Comparison of ENCODE assay signal across 17 cellular contexts in the genomic region with DNA sequence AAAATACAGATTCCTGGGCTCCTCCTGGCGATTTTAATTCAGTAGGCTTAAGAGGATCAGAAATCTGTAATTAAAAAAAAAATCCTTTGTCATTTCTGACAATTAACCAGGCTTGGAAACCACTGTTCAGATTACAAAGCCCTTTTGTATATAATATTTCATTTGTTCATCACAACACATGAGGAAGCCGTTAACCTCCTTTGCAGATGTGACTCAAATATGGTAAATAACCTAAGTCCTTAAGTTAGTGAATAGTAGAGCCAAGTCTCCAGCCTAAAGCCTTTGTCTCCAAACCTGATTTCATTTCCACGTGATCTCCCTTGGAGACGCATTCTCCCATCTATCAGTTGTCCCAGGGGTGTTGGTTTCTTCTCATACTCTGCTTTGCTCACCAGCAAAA.
DNase-seq lines count a peak whose midpoint lies in the region; ATAC-seq and TF ChIP-seq lines count a peak whose summit lies in the region.
"Had no signal": no experiment of that assay in that cellular context is flagged by ENCODE, and none has a peak within 500 bp of the region (broad histone marks: within the 10 kb centered on the region; RNA-seq: fewer than 3 reads in every experiment).

No MANE protein-coding gene starts in this region.

- POLR2A ChIA-PET in SK-N-SH (lab: Yijun Ruan, JAX) = no interaction called here

- H3K9me2 ChIP-seq in SK-N-SH = no peaks in the 10 kb centered on the region
- H3K9me2 ChIP-seq in MM.1S (replicated peaks; ENCODE audit: insufficient read depth, low read length) = no peaks in the 10 kb centered on the region

- peak overlapping the region; percentile 3 for H3K4ac ChIP-seq in trophoblast cell (ENCODE audit: low read depth, low read length)

- no peaks in the 10 kb centered on the region for H3K9me3 ChIP-seq in SK-N-SH
- no peaks in the 10 kb centered on the region for H3K9me3 ChIP-seq in MM.1S (replicated peaks; ENCODE audit: insufficient read depth, low read length)
- no peaks in the 10 kb centered on the region for H3K9me3 ChIP-seq in trophoblast cell (ENCODE audit: insufficient read depth, low read depth, low read length)
- H3K9me3 ChIP-seq: Caco-2, HAP-1, tibial artery had no signal

- H3K27me3 ChIP-seq in SK-N-SH (ENCODE audit: insufficient read depth) = no peaks in the 10 kb centered on the region
- no peaks in the 10 kb centered on the region for H3K27me3 ChIP-seq in MM.1S (replicated peaks; ENCODE audit: insufficient read depth, low read length)
- H3K27me3 ChIP-seq in trophoblast cell (ENCODE audit: insufficient read depth, low read length) = no peaks in the 10 kb centered on the region

- TF ChIP-seq RAD21 in SK-N-SH (IDR thresholded peaks at IDR 0.05; ENCODE audit: low read length) = no peak

- no peak overlapping the region for H3K4me3 Mint-ChIP-seq in chondrocyte (ENCODE audit: unreplicated experiment)

- no peak overlapping the region for H2AK5ac ChIP-seq in trophoblast cell (ENCODE audit: low read length)

- peak overlapping the region in 1 of 2 experiments; percentile 85; a peak in 1 of 4 replicates for H3K27ac ChIP-seq in SK-N-SH (ENCODE audit: low read depth in 2 of 2, low read length in 1 of 2)
- H3K27ac ChIP-seq in MM.1S (ENCODE audit: low read length) = peak overlapping the region; percentile 34; the same call in 1 of the 2 replicates
- no peak overlapping the region for H3K27ac ChIP-seq in trophoblast cell (ENCODE audit: low read depth, low read length)
- H3K27ac ChIP-seq: tibial artery had no signal

- no peak overlapping the region for H2BK12ac ChIP-seq in trophoblast cell (ENCODE audit: low read length)

- H3K23ac ChIP-seq in trophoblast cell (ENCODE audit: low read length) = no peak overlapping the region

- peaks cover 24% of the 10 kb centered on the region for H3F3A ChIP-seq in SK-N-SH (replicated peaks; ENCODE audit: insufficient read depth)
- H3F3A ChIP-seq in MM.1S (ENCODE audit: insufficient read depth, low read length) = peaks cover 29% of the 10 kb centered on the region

- H3K4me2 ChIP-seq in SK-N-SH = 0 out of 2 replicates have a peak overlapping the region, but pooled peaks have one; percentile 64
- H3K4me2 ChIP-seq in MM.1S (ENCODE audit: low read depth, low read length) = no peak overlapping the region
- no peak overlapping the region for H3K4me2 ChIP-seq in trophoblast cell (ENCODE audit: low read length)

- H3K14ac ChIP-seq in trophoblast cell (ENCODE audit: low read length) = no peak overlapping the region

- CTCF ChIA-PET in SK-N-SH (lab: Yijun Ruan, JAX) = interaction anchor here (0.8 kb wide), 1 partner anchor 11 kb away, joined by 3 read pairs; no protein-coding TSS in a partner anchor

- H3K18ac ChIP-seq in trophoblast cell (ENCODE audit: low read length) = peak overlapping the region; percentile 4

- no peaks in the 10 kb centered on the region for H3K27me3 Mint-ChIP-seq in chondrocyte (ENCODE audit: low read depth)

- H2BK5ac ChIP-seq in trophoblast cell (ENCODE audit: low read depth, low read length, poor library complexity) = no peak overlapping the region

- ATAC-seq in SK-N-SH treated with all-trans-retinoic acid at 6 μM for 48 hours (no peak), GM19467 (IDR thresholded peaks at IDR 0.05; ENCODE audit: unreplicated experiment) (no peak), GM18502 (IDR thresholded peaks at IDR 0.05; ENCODE audit: poor library complexity, unreplicated experiment) (no peak)
- ATAC-seq: right cardiac atrium had no signal

- H3K36me3 ChIP-seq in SK-N-SH (replicated peaks in 1 of 2; ENCODE audit: control insufficient read depth in 1 of 2, insufficient read depth in 2 of 2, low read length in 1 of 2) = no peaks in the 10 kb centered on the region
- no peaks in the 10 kb centered on the region for H3K36me3 ChIP-seq in MM.1S (replicated peaks; ENCODE audit: insufficient read depth, low read length)
- no peaks in the 10 kb centered on the region for H3K36me3 ChIP-seq in trophoblast cell (ENCODE audit: control insufficient read depth in 1 of 2, insufficient read depth in 2 of 2, low read length in 2 of 2)
- H3K36me3 ChIP-seq: HAP-1, tibial artery had no signal

- H3K4me3 ChIP-seq in SK-N-SH (ENCODE audit: low read depth in 2 of 2, low read length in 1 of 2) (no peak overlapping the region), MM.1S (ENCODE audit: low read length) (no peak overlapping the region), trophoblast cell (ENCODE audit: low read depth, low read length) (no peak overlapping the region)
- H3K4me3 ChIP-seq: HAP-1, tibial artery had no signal

- no peak for TF ChIP-seq EP300 in SK-N-SH (IDR thresholded peaks at IDR 0.05; ENCODE audit: borderline replicate concordance in 1 of 2, low read depth in 1 of 2, low read length in 1 of 2)

- H3K79me1 ChIP-seq in trophoblast cell (ENCODE audit: low read length) = peaks cover 2% of the 10 kb centered on the region

- H3K9ac ChIP-seq in SK-N-SH = no peak overlapping the region
- no peak overlapping the region for H3K9ac ChIP-seq in MM.1S (ENCODE audit: low read length)
- no peak overlapping the region for H3K9ac ChIP-seq in trophoblast cell (ENCODE audit: low read length)

- H4K8ac ChIP-seq in trophoblast cell (ENCODE audit: low read depth, low read length) = no peak overlapping the region

- H4K12ac ChIP-seq in trophoblast cell (ENCODE audit: low read depth, low read length) = no peak overlapping the region

- peaks cover 68% of the 10 kb centered on the region for H3K79me2 ChIP-seq in SK-N-SH (ENCODE audit: insufficient read depth)
- no peaks in the 10 kb centered on the region for H3K79me2 ChIP-seq in MM.1S (ENCODE audit: low read length)
- no peaks in the 10 kb centered on the region for H3K79me2 ChIP-seq in trophoblast cell (ENCODE audit: control insufficient read depth, insufficient read depth, low read length, poor library complexity)

- no peak overlapping the region for H2AFZ ChIP-seq in SK-N-SH (ENCODE audit: low read depth)
- no peak overlapping the region for H2AFZ ChIP-seq in MM.1S (ENCODE audit: low read length)
- H2AFZ ChIP-seq in trophoblast cell (ENCODE audit: insufficient read depth, low read length, poor library complexity) = no peak overlapping the region

- DNase-seq in SK-N-SH (no peak), MM.1S (no peak), chondrocyte (ENCODE audit: low spot score) (no peak), trophoblast cell (no peak), H4 (ENCODE audit: low spot score) (no peak)
- DNase-seq: activated CD4-positive, CD25-positive, alpha-beta regulatory T cell treated with anti-CD3 and anti-CD28 coated beads, Interleukin-2, amount 50 U/mL, for 72 hours; anterior cingulate cortex; Caco-2; GDM1; NCI-H2029 treated with DMSO at 0.1 percent for 48 hours; NCI-H748 treated with DMSO at 0.1 percent for 48 hours; right cardiac atrium; tibial artery had no signal

- H2BK120ac ChIP-seq in trophoblast cell (ENCODE audit: insufficient read depth, low read length, poor library complexity) = no peak overlapping the region

- WGBS in SK-N-SH (ENCODE audit: low lambda C conversion rate) = 84% methylated on average over 4 of the region's 4 CpGs
- no CpG with 5 or more reads among the region's 4 CpGs for WGBS in trophoblast cell (ENCODE audit: extremely low coverage, insufficient coverage, insufficient read length)

- TF ChIP-seq CTCF in SK-N-SH (IDR thresholded peaks at IDR 0.05) (no peak), MM.1S (IDR thresholded peaks at IDR 0.05; ENCODE audit: low read length) (no peak), chondrocyte (IDR thresholded peaks at IDR 0.05) (no peak)

- H3K4me1 ChIP-seq in SK-N-SH (ENCODE audit: control insufficient read depth in 1 of 2, insufficient read depth in 2 of 2, low read depth in 1 of 2, low read length in 1 of 2) (peaks cover 10 to 32% of the 10 kb centered on the region in 2 experiments; a peak in 3 of 4 replicates), MM.1S (ENCODE audit: low read length) (peaks cover 38% of the 10 kb centered on the region), trophoblast cell (ENCODE audit: control insufficient read depth in 1 of 2, insufficient read depth in 2 of 2, low read length in 2 of 2) (peaks cover 23 to 38% of the 10 kb centered on the region in 2 experiments)
- H3K4me1 ChIP-seq: HAP-1, tibial artery had no signal

- H4K20me1 ChIP-seq in SK-N-SH (ENCODE audit: insufficient read depth) (no peaks in the 10 kb centered on the region), MM.1S (ENCODE audit: insufficient read depth, low read length) (no peaks in the 10 kb centered on the region)

- H3K36me3 Mint-ChIP-seq in chondrocyte (ENCODE audit: low read depth) = no peaks in the 10 kb centered on the region

- no peaks in the 10 kb centered on the region for H3K9me3 Mint-ChIP-seq in chondrocyte (ENCODE audit: low read depth)

- H4K91ac ChIP-seq in trophoblast cell (ENCODE audit: low read depth, low read length) = peak overlapping the region; percentile 4

- H3K4me1 Mint-ChIP-seq in chondrocyte (ENCODE audit: low read depth) = peaks cover 56% of the 10 kb centered on the region

- H3K27ac Mint-ChIP-seq in chondrocyte (ENCODE audit: unreplicated experiment) = peak overlapping the region; percentile 4

TF ChIP-seq in SK-N-SH, 30 proteins besides CTCF, POLR2A, EP300 and RAD21 (continues in another document):
- no peak for TF ChIP-seq ELF1 (IDR thresholded peaks at IDR 0.05)
- TF ChIP-seq, protein P1, sequence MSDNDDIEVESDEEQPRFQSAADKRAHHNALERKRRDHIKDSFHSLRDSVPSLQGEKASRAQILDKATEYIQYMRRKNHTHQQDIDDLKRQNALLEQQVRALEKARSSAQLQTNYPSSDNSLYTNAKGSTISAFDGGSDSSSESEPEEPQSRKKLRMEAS (IDR thresholded peaks at IDR 0.05; ENCODE audit: low read depth) = no peak
- no peak for TF ChIP-seq SMC3 (IDR thresholded peaks at IDR 0.05; ENCODE audit: low read depth, low read length)

TF ChIP-seq in SK-N-SH treated with all-trans-retinoic acid at 6 μM for 48 hours, 23 proteins besides CTCF, POLR2A, EP300 and RAD21 (continues in another document):
- no peak for TF ChIP-seq BACH2 (CRISPR knock-in tag; IDR thresholded peaks at IDR 0.05; ENCODE audit: borderline replicate concordance)
- TF ChIP-seq, protein P2, sequence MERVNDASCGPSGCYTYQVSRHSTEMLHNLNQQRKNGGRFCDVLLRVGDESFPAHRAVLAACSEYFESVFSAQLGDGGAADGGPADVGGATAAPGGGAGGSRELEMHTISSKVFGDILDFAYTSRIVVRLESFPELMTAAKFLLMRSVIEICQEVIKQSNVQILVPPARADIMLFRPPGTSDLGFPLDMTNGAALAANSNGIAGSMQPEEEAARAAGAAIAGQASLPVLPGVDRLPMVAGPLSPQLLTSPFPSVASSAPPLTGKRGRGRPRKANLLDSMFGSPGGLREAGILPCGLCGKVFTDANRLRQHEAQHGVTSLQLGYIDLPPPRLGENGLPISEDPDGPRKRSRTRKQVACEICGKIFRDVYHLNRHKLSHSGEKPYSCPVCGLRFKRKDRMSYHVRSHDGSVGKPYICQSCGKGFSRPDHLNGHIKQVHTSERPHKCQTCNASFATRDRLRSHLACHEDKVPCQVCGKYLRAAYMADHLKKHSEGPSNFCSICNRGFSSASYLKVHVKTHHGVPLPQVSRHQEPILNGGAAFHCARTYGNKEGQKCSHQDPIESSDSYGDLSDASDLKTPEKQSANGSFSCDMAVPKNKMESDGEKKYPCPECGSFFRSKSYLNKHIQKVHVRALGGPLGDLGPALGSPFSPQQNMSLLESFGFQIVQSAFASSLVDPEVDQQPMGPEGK (CRISPR knock-in tag; IDR thresholded peaks at IDR 0.05; ENCODE audit: borderline replicate concordance) = no peak
- no peak for TF ChIP-seq ZNF565 (CRISPR knock-in tag; conservative IDR thresholded peaks at IDR 0.05; ENCODE audit: low read depth)
